ENCODE assay signal across 28 cellular contexts in genomic region chr11:16505481-16505880, GRCh38.
"Had no signal": no experiment of that assay in that cellular context is flagged by ENCODE, and none has a peak within 500 bp of the region (broad histone marks: within the 10 kb centered on the region; RNA-seq: fewer than 3 reads in every experiment).

No MANE protein-coding gene starts in this region.

- H3K36me3 ChIP-seq: left lung, lower lobe of right lung, right atrium auricular region, right lobe of liver, stomach, thyroid gland, transverse colon, upper lobe of left lung, vagina had no signal

- H3K27ac ChIP-seq: left lung, lower lobe of right lung, parathyroid adenoma, right atrium auricular region, right lobe of liver, stomach, testis, thyroid gland, transverse colon, upper lobe of left lung, vagina had no signal

- H2AFZ ChIP-seq: parathyroid adenoma had no signal

- H3K27ac Mint-ChIP-seq: immature natural killer cell; naive thymus-derived CD8-positive, alpha-beta T cell; nephron; progenitor cell of endocrine pancreas; stimulated activated naive B cell treated with anti-CD40 and anti-IgM and Interleukin-4, amounts not matched to agents 10 μg/mL and 1 μg/mL and 100 μg/mL, for 72 hours had no signal

- H3K4me3 ChIP-seq: left lung, lower lobe of right lung, right atrium auricular region, right lobe of liver, smooth muscle cell, stomach, testis, thyroid gland, transverse colon, upper lobe of left lung, vagina had no signal

- H3K9ac ChIP-seq: parathyroid adenoma had no signal

- H3K4me2 ChIP-seq: smooth muscle cell had no signal

- H3K4me1 Mint-ChIP-seq: immature natural killer cell; naive thymus-derived CD8-positive, alpha-beta T cell; nephron; neural crest cell; stimulated activated naive B cell treated with anti-CD40 and anti-IgM and Interleukin-4, amounts not matched to agents 10 μg/mL and 1 μg/mL and 100 μg/mL, for 72 hours had no signal

- H3K27me3 Mint-ChIP-seq: naive thymus-derived CD8-positive, alpha-beta T cell; progenitor cell of endocrine pancreas; stimulated activated naive B cell treated with anti-CD40 and anti-IgM and Interleukin-4, amounts not matched to agents 10 μg/mL and 1 μg/mL and 100 μg/mL, for 72 hours had no signal

- H3K4me1 ChIP-seq: left lung, lower lobe of right lung, parathyroid adenoma, right atrium auricular region, right lobe of liver, stomach, testis, thyroid gland, transverse colon, upper lobe of left lung, vagina had no signal

- DNase-seq: hippocampal formation; immature natural killer cell; kidney; left colon; left lung; lower lobe of right lung; mammary epithelial cell; mesenchymal stem cell; naive thymus-derived CD8-positive, alpha-beta T cell; nucleus accumbens; right lobe of liver; stimulated activated CD4-positive, alpha-beta T cell treated with anti-CD3 and anti-CD28 coated beads, Interleukin-1b, Interleukin-23, amount 100 ng/mL, for 48 hours; stimulated activated CD4-positive, alpha-beta T cell treated with anti-CD3 and anti-CD28 coated beads, Interleukin-2, amount 100 ng/mL, for 48 hours; stimulated activated naive B cell treated with anti-CD40 and anti-IgM and Interleukin-4, amounts not matched to agents 10 μg/mL and 1 μg/mL and 100 μg/mL, for 72 hours; stimulated activated naive CD8-positive, alpha-beta T cell treated with anti-CD3 and anti-CD28 coated beads, Interleukin-15, Interleukin-2, amounts not matched to agents 100 U/mL and 50 U/mL, for 24 hours; stomach; testis; thyroid gland; transverse colon; upper lobe of left lung had no signal

- H3K36me3 Mint-ChIP-seq: stimulated activated naive B cell treated with anti-CD40 and anti-IgM and Interleukin-4, amounts not matched to agents 10 μg/mL and 1 μg/mL and 100 μg/mL, for 72 hours had no signal

- FAIRE-seq: islet of Langerhans, kidney had no signal

- H3K9me3 ChIP-seq: right lobe of liver, testis, thyroid gland, vagina had no signal

- ATAC-seq: left colon; left lung; lower lobe of right lung; naive thymus-derived CD8-positive, alpha-beta T cell; right lobe of liver; stimulated activated naive B cell treated with anti-CD40 and anti-IgM and Interleukin-4, amounts not matched to agents 10 μg/mL and 1 μg/mL and 100 μg/mL, for 72 hours; stimulated activated naive CD8-positive, alpha-beta T cell treated with anti-CD3 and anti-CD28 coated beads, Interleukin-15, Interleukin-2, amounts not matched to agents 100 U/mL and 50 U/mL, for 24 hours had no signal

- H3K79me2 ChIP-seq: parathyroid adenoma had no signal

- H3K27me3 ChIP-seq: left lung, right atrium auricular region, right lobe of liver, stomach, testis, thyroid gland, transverse colon, upper lobe of left lung, vagina had no signal

- H3K4me3 Mint-ChIP-seq: immature natural killer cell; naive thymus-derived CD8-positive, alpha-beta T cell; nephron; neural crest cell; stimulated activated naive B cell treated with anti-CD40 and anti-IgM and Interleukin-4, amounts not matched to agents 10 μg/mL and 1 μg/mL and 100 μg/mL, for 72 hours had no signal
